In the genomic region with DNA sequence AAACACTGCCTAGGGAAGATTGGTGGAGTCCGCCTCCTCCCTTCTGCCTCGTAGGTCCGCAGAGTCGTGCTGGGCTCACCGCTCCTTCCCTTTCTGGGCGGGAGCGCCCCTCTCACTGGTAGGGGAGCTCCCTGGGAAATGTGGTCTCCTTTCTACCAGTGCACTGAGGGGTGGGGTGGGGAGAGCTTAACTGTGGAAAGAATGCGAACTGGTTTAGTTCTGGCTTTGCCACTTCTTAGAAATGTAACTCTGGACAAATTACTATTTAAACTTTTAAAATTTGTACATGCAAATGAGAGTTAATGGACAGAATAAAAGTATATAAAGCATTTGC, we compare ENCODE assay signal across 12 cellular contexts.
DNase-seq lines count a peak whose midpoint lies in the region; ATAC-seq and TF ChIP-seq lines count a peak whose summit lies in the region.
"Had no signal": no experiment of that assay in that cellular context is flagged by ENCODE, and none has a peak within 500 bp of the region (broad histone marks: within the 10 kb centered on the region; RNA-seq: fewer than 3 reads in every experiment).

No MANE protein-coding gene starts in this region.

- POLR2A ChIA-PET in MCF 10A (lab: Yijun Ruan, JAX): interaction anchor here (0.7 to 1.8 kb wide), 4 partner anchors 7 to 206 kb away, joined by 3 read pairs; no protein-coding TSS in a partner anchor

- no peaks in the 10 kb centered on the region for H3K9me3 Mint-ChIP-seq in MCF 10A (ENCODE audit: unreplicated experiment)
- H3K9me3 Mint-ChIP-seq: activated T-cell treated with anti-CD3 and anti-CD28 coated beads, Interleukin-2, amount 50 U/mL, for 4 hours had no signal

- H3K4me1 ChIP-seq in breast epithelium (no peaks in the 10 kb centered on the region), hepatocyte (ENCODE audit: insufficient read depth) (peaks cover 13% of the 10 kb centered on the region), subcutaneous abdominal adipose tissue (ENCODE audit: control insufficient read depth in 5 of 5, insufficient read depth in 5 of 5, low read length in 5 of 5) (peaks cover 3 to 20% (median 17%) of the 10 kb centered on the region in 5 donors), body of pancreas (peaks cover 5% of the 10 kb centered on the region), MM.1S (ENCODE audit: low read length) (no peaks in the 10 kb centered on the region)

- TF ChIP-seq POLR2A in breast epithelium (IDR thresholded peaks at IDR 0.05) (no peak), body of pancreas (IDR thresholded peaks at IDR 0.05) (no peak)

- H3K36me3 Mint-ChIP-seq in MCF 10A (ENCODE audit: insufficient read depth, unreplicated experiment): peaks cover 20% of the 10 kb centered on the region
- peaks cover 7% of the 10 kb centered on the region for H3K36me3 Mint-ChIP-seq in T-helper 17 cell (ENCODE audit: low read depth)

- no peak for TF ChIP-seq CTCF in MCF 10A (IDR thresholded peaks at IDR 0.05; ENCODE audit: unreplicated experiment)
- TF ChIP-seq CTCF in breast epithelium (IDR thresholded peaks at IDR 0.05): no peak
- peak; percentile 1 for TF ChIP-seq CTCF in hepatocyte (IDR thresholded peaks at IDR 0.05; ENCODE audit: poor library complexity)
- TF ChIP-seq CTCF in body of pancreas (IDR thresholded peaks at IDR 0.05): no peak
- no peak for TF ChIP-seq CTCF in MM.1S (IDR thresholded peaks at IDR 0.05; ENCODE audit: low read length)

- CTCF ChIA-PET in MCF 10A (lab: Yijun Ruan, JAX): interaction anchor here (0.6 to 0.9 kb wide), 3 partner anchors 9 to 159 kb away, joined by 3 to 4 read pairs (median 4); no protein-coding TSS in a partner anchor

- intact Hi-C loops in MCF 10A (cut with micrococcal nuclease) (no loop called here), breast epithelium (cut with DNase I; ENCODE audit: low total_unique reads) (no loop called here), body of pancreas (cut with DNase I) (no loop called here)

- H3K27me3 ChIP-seq in breast epithelium (no peaks in the 10 kb centered on the region), hepatocyte (no peaks in the 10 kb centered on the region), subcutaneous abdominal adipose tissue (ENCODE audit: control insufficient read depth in 5 of 5, insufficient read depth in 4 of 5, low read length in 5 of 5) (no peaks in the 10 kb centered on the region), body of pancreas (no peaks in the 10 kb centered on the region), MM.1S (replicated peaks; ENCODE audit: insufficient read depth, low read length) (no peaks in the 10 kb centered on the region)
- H3K27me3 ChIP-seq: neural progenitor cell had no signal

- H3K4me3 ChIP-seq in breast epithelium: no peak overlapping the region
- H3K4me3 ChIP-seq in hepatocyte: no peak overlapping the region
- H3K4me3 ChIP-seq in subcutaneous abdominal adipose tissue (ENCODE audit: low read depth in 1 of 5, low read length in 5 of 5): peak overlapping the region in 3 of 5 donors; percentile 12 to 25 (median 13)
- H3K4me3 ChIP-seq in body of pancreas: no peak overlapping the region
- no peak overlapping the region for H3K4me3 ChIP-seq in MM.1S (ENCODE audit: low read length)
- H3K4me3 ChIP-seq: neural progenitor cell had no signal

- H3K36me3 ChIP-seq in breast epithelium: no peaks in the 10 kb centered on the region
- no peaks in the 10 kb centered on the region for H3K36me3 ChIP-seq in hepatocyte (replicated peaks; ENCODE audit: insufficient read depth, low read depth)
- no peaks in the 10 kb centered on the region for H3K36me3 ChIP-seq in subcutaneous abdominal adipose tissue (ENCODE audit: control insufficient read depth in 5 of 5, insufficient read depth in 5 of 5, low read length in 5 of 5)
- no peaks in the 10 kb centered on the region for H3K36me3 ChIP-seq in body of pancreas (replicated peaks in 1 of 2; ENCODE audit: insufficient read depth in 1 of 2, low read depth in 2 of 2)
- H3K36me3 ChIP-seq in MM.1S (replicated peaks; ENCODE audit: insufficient read depth, low read length): no peaks in the 10 kb centered on the region
- H3K36me3 ChIP-seq: neural progenitor cell had no signal

- peaks cover 9% of the 10 kb centered on the region for H4K20me1 ChIP-seq in hepatocyte (ENCODE audit: insufficient read depth, poor library complexity, severe bottlenecking)
- H4K20me1 ChIP-seq in MM.1S (ENCODE audit: insufficient read depth, low read length): no peaks in the 10 kb centered on the region

- peak overlapping the region in 1 of 2 donors; percentile 69 for H3K27ac ChIP-seq in breast epithelium
- H3K27ac ChIP-seq in hepatocyte: peak overlapping the region; percentile 18
- H3K27ac ChIP-seq in subcutaneous abdominal adipose tissue (ENCODE audit: low read depth, low read length): no peak overlapping the region
- H3K27ac ChIP-seq in body of pancreas: no peak overlapping the region
- no peak overlapping the region for H3K27ac ChIP-seq in MM.1S (ENCODE audit: low read length)
- H3K27ac ChIP-seq: neural progenitor cell had no signal

- no peak overlapping the region for H3K4me3 Mint-ChIP-seq in MCF 10A (ENCODE audit: unreplicated experiment)
- H3K4me3 Mint-ChIP-seq in T-helper 17 cell: no peak overlapping the region
- H3K4me3 Mint-ChIP-seq: neural progenitor cell had no signal

- H3K79me2 ChIP-seq in hepatocyte (peaks cover 66% of the 10 kb centered on the region), MM.1S (ENCODE audit: low read length) (peaks cover 61% of the 10 kb centered on the region)

- 71% methylated on average over 8 of the region's 8 CpGs for WGBS in hepatocyte (ENCODE audit: low lambda C conversion rate, missing lambda C conversion rate)
- WGBS in body of pancreas, 2 donors: 92 to 94% methylated on average over 8 of the region's 8 CpGs

- H3K4me2 ChIP-seq in hepatocyte: no peak overlapping the region
- H3K4me2 ChIP-seq in MM.1S (ENCODE audit: low read depth, low read length): no peak overlapping the region
- H3K4me2 ChIP-seq: neural progenitor cell had no signal

- H3K9me3 ChIP-seq in breast epithelium (peaks cover 0 to 4% of the 10 kb centered on the region in 2 donors), T-helper 17 cell (ENCODE audit: control insufficient read depth, low read length, poor library complexity, severe bottlenecking) (no peaks in the 10 kb centered on the region), hepatocyte (ENCODE audit: low read depth) (no peaks in the 10 kb centered on the region), subcutaneous abdominal adipose tissue (ENCODE audit: control insufficient read depth in 5 of 5, low read length in 5 of 5) (peaks cover 0 to 8% (median 0%) of the 10 kb centered on the region in 5 donors), body of pancreas (no peaks in the 10 kb centered on the region), MM.1S (replicated peaks; ENCODE audit: insufficient read depth, low read length) (no peaks in the 10 kb centered on the region)

- no peak overlapping the region for H2AFZ ChIP-seq in hepatocyte
- no peak overlapping the region for H2AFZ ChIP-seq in MM.1S (ENCODE audit: low read length)
- H2AFZ ChIP-seq: neural progenitor cell had no signal

- H3K4me1 Mint-ChIP-seq in MCF 10A (ENCODE audit: insufficient read depth, unreplicated experiment) (peaks cover 40% of the 10 kb centered on the region), T-helper 17 cell (peaks cover 46% of the 10 kb centered on the region)

- H3K9me2 ChIP-seq in hepatocyte (replicated peaks; ENCODE audit: insufficient read depth) (no peaks in the 10 kb centered on the region), MM.1S (replicated peaks; ENCODE audit: insufficient read depth, low read length) (no peaks in the 10 kb centered on the region)

- BruUV-seq in MCF 10A (replicated peaks; lab: Mats Ljungman, UMichigan): no TSS peak

- DNase-seq in MCF 10A (ENCODE audit: unreplicated experiment): no peak
- no peak for DNase-seq in breast epithelium (ENCODE audit: low spot score in 2 of 2)
- DNase-seq in T-helper 17 cell: no peak
- DNase-seq in hepatocyte (ENCODE audit: low spot score): no peak
- DNase-seq in stimulated activated naive CD4-positive, alpha-beta T cell treated with Interleukin-2 at 50 U/mL for 16 hours (lab: John Stamatoyannopoulos, UW): no peak
- DNase-seq in body of pancreas: no peak
- no peak for DNase-seq in MM.1S
- DNase-seq: NCI-H2029 treated with DMSO at 0.1 percent for 48 hours, NCI-H774 had no signal

- H3K27me3 Mint-ChIP-seq in MCF 10A (ENCODE audit: insufficient read depth, unreplicated experiment) (no peaks in the 10 kb centered on the region), T-helper 17 cell (no peaks in the 10 kb centered on the region)

- H3K27ac Mint-ChIP-seq in MCF 10A (ENCODE audit: low read depth, unreplicated experiment) (peak overlapping the region; percentile 87), T-helper 17 cell (peak overlapping the region; percentile 90)

- H3K9ac ChIP-seq in subcutaneous abdominal adipose tissue (ENCODE audit: low read length in 5 of 5): no peak overlapping the region
- no peak overlapping the region for H3K9ac ChIP-seq in MM.1S (ENCODE audit: low read length)
- H3K9ac ChIP-seq: neural progenitor cell had no signal

- ATAC-seq in T-helper 17 cell: no peak
- ATAC-seq in body of pancreas: no peak

- no peaks in the 10 kb centered on the region for H3F3A ChIP-seq in MM.1S (ENCODE audit: insufficient read depth, low read length)

Comparison
In these comparisons a context has a peak if more than half of its experiments do, and no peak if none do; other contexts are left out.
1. H3K4me3 ChIP-seq: peak in subcutaneous abdominal adipose tissue (3 of 5); none in breast epithelium (0 of 3), hepatocyte (single experiment), body of pancreas (0 of 2) and MM.1S (single experiment).